Comparison of ENCODE assay signal across 23 cellular contexts in genomic region chr22:34000879-34001526, GRCh38.
"Had no signal": no experiment of that assay in that cellular context is flagged by ENCODE, and none has a peak within 500 bp of the region (broad histone marks: within the 10 kb centered on the region; RNA-seq: fewer than 3 reads in every experiment).

No MANE protein-coding gene starts in this region.

- H3K4me3 ChIP-seq: colonic mucosa, esophagus squamous epithelium, gastrocnemius medialis, heart right ventricle, left ventricle myocardium inferior, lower lobe of right lung, mucosa of descending colon had no signal

- H3K36me3 ChIP-seq: colonic mucosa, esophagus squamous epithelium, gastrocnemius medialis, heart right ventricle, left ventricle myocardium inferior, lower lobe of right lung had no signal

- H3K27ac ChIP-seq: colonic mucosa, esophagus squamous epithelium, gastrocnemius medialis, heart right ventricle, left ventricle myocardium inferior, lower lobe of right lung had no signal

- H3K4me3 Mint-ChIP-seq: dendritic cell treated with granulocyte-macrophage colony-stimulating factor and Interleukin-4, amounts not matched to agents 40 ng/mL and 50 ng/mL, for 4 days; effector memory CD8-positive, alpha-beta T cell; endodermal cell; mesothelial cell of epicardium; naive B cell had no signal

- H3K4me1 ChIP-seq: colonic mucosa, gastrocnemius medialis, heart right ventricle, left ventricle myocardium inferior, lower lobe of right lung had no signal

- H3K4me1 Mint-ChIP-seq: endodermal cell, mesothelial cell of epicardium, naive B cell had no signal

- H3K27ac Mint-ChIP-seq: dendritic cell treated with granulocyte-macrophage colony-stimulating factor and Interleukin-4, amounts not matched to agents 40 ng/mL and 50 ng/mL, for 4 days; effector memory CD8-positive, alpha-beta T cell; endodermal cell; mesothelial cell of epicardium; naive B cell had no signal

- DNase-seq: colonic mucosa; cortex of kidney; effector CD8-positive, alpha-beta T cell; effector memory CD8-positive, alpha-beta T cell; endodermal cell; erythroblast; esophagus squamous epithelium; foreskin fibroblast; foreskin melanocyte; gastrocnemius medialis; glutamatergic neuron; head of caudate nucleus; heart right ventricle; hippocampal formation; left cardiac atrium; left ventricle myocardium inferior; lower lobe of right lung; mesenchymal stem cell; mucosa of descending colon; naive B cell had no signal

- H3K27me3 ChIP-seq: colonic mucosa, esophagus squamous epithelium, heart right ventricle had no signal

- H3K27me3 Mint-ChIP-seq: dendritic cell treated with granulocyte-macrophage colony-stimulating factor and Interleukin-4, amounts not matched to agents 40 ng/mL and 50 ng/mL, for 4 days; effector memory CD8-positive, alpha-beta T cell; naive B cell had no signal

- ATAC-seq: effector memory CD8-positive, alpha-beta T cell; esophagus mucosa; gastrocnemius medialis; heart right ventricle; left cardiac atrium; lower lobe of right lung; mucosa of descending colon had no signal

- H3K9me3 ChIP-seq: colonic mucosa had no signal
